1 cellular context compared by ENCODE assay signal in genomic region chr15:83930813-83931212, GRCh38.
TF ChIP-seq lines count a peak whose summit lies in the region.

No MANE protein-coding gene starts in this region.

TF ChIP-seq in HepG2, 621 proteins besides CTCF, POLR2A, EP300 and RAD21 (continued from another document and continues in another):
- TF ChIP-seq THAP9 (CRISPR knock-in tag; IDR thresholded peaks at IDR 0.05; ENCODE audit: borderline replicate concordance) = no peak
- TF ChIP-seq CHD4 (IDR thresholded peaks at IDR 0.05; ENCODE audit: borderline replicate concordance, low read length) = no peak
- peak; percentile 47; the same call in 1 of the 2 replicates for TF ChIP-seq SIX1 (CRISPR knock-in tag; IDR thresholded peaks at IDR 0.05; ENCODE audit: borderline replicate concordance)
- TF ChIP-seq NFE2L2 (IDR thresholded peaks at IDR 0.05; ENCODE audit: low read length) = no peak
- TF ChIP-seq ARID3A (IDR thresholded peaks at IDR 0.05; ENCODE audit: low read depth, low read length) = peak; percentile 89
- TF ChIP-seq DBP (CRISPR knock-in tag; IDR thresholded peaks at IDR 0.05; ENCODE audit: not compliant biosample characterization) = no peak
- no peak for TF ChIP-seq ZMYM2 (CRISPR knock-in tag; IDR thresholded peaks at IDR 0.05)
- TF ChIP-seq MTA3 (CRISPR knock-in tag; IDR thresholded peaks at IDR 0.05) = no peak
- no peak for TF ChIP-seq ZNF543 (CRISPR knock-in tag; IDR thresholded peaks at IDR 0.05)
- TF ChIP-seq ZNF605 (CRISPR knock-in tag; IDR thresholded peaks at IDR 0.05) = no peak
- TF ChIP-seq NBN (conservative IDR thresholded peaks at IDR 0.05) = no peak
- peak; percentile 50; the same call in 1 of the 2 replicates for TF ChIP-seq PATZ1 (CRISPR knock-in tag; IDR thresholded peaks at IDR 0.05)
- no peak for TF ChIP-seq RARG (CRISPR knock-in tag; IDR thresholded peaks at IDR 0.05; ENCODE audit: low read depth)
- no peak for TF ChIP-seq SOX6 (IDR thresholded peaks at IDR 0.05)
- TF ChIP-seq SOX6 (CRISPR knock-in tag; IDR thresholded peaks at IDR 0.05) = peak; percentile 79
- TF ChIP-seq ZNF232 (CRISPR knock-in tag; IDR thresholded peaks at IDR 0.05; ENCODE audit: borderline replicate concordance) = no peak
- TF ChIP-seq PHF5A (CRISPR knock-in tag; IDR thresholded peaks at IDR 0.05; ENCODE audit: low read depth, unreplicated experiment) = no peak
- TF ChIP-seq PCBP1 (IDR thresholded peaks at IDR 0.05; ENCODE audit: borderline replicate concordance, low read depth, low read length) = no peak
- no peak for TF ChIP-seq NCOR1 (IDR thresholded peaks at IDR 0.05; ENCODE audit: borderline replicate concordance, low read length)
- no peak for TF ChIP-seq ZNF7 (CRISPR knock-in tag; IDR thresholded peaks at IDR 0.05)
- TF ChIP-seq ZNF816 (CRISPR knock-in tag; IDR thresholded peaks at IDR 0.05; ENCODE audit: borderline replicate concordance) = no peak; the same call in 1 of the 2 replicates
- peak; percentile 55; the same call in 1 of the 2 replicates for TF ChIP-seq HOXD1 (CRISPR knock-in tag; IDR thresholded peaks at IDR 0.05)
- peak; percentile 96 for TF ChIP-seq HHEX (CRISPR knock-in tag; IDR thresholded peaks at IDR 0.05)
- TF ChIP-seq MLLT10 (CRISPR knock-in tag; IDR thresholded peaks at IDR 0.05) = no peak
- TF ChIP-seq TCF7 (IDR thresholded peaks at IDR 0.05; ENCODE audit: low read depth) = peak; percentile 59
- TF ChIP-seq DNMT1 (CRISPR knock-in tag; IDR thresholded peaks at IDR 0.05) = no peak
- TF ChIP-seq ZBTB2 (CRISPR knock-in tag; IDR thresholded peaks at IDR 0.05; ENCODE audit: low read depth) = no peak
- no peak for TF ChIP-seq UBTF (CRISPR knock-in tag; IDR thresholded peaks at IDR 0.05)
- no peak for TF ChIP-seq ZNF260 (CRISPR knock-in tag; IDR thresholded peaks at IDR 0.05; ENCODE audit: borderline replicate concordance, low read depth)
- TF ChIP-seq ZFP82 (CRISPR knock-in tag; IDR thresholded peaks at IDR 0.05; ENCODE audit: borderline replicate concordance) = no peak
- TF ChIP-seq ZBTB8A (CRISPR knock-in tag; IDR thresholded peaks at IDR 0.05; ENCODE audit: borderline replicate concordance, low read depth) = no peak
- TF ChIP-seq MBNL3 (CRISPR knock-in tag; conservative IDR thresholded peaks at IDR 0.05) = no peak
- no peak for TF ChIP-seq ZNF570 (CRISPR knock-in tag; IDR thresholded peaks at IDR 0.05; ENCODE audit: borderline replicate concordance)
- no peak for TF ChIP-seq ZNF556 (CRISPR knock-in tag; IDR thresholded peaks at IDR 0.05; ENCODE audit: borderline replicate concordance)
- TF ChIP-seq CREM (IDR thresholded peaks at IDR 0.05) = peak; percentile 39
- TF ChIP-seq CREM (CRISPR knock-in tag; IDR thresholded peaks at IDR 0.05) = no peak
- no peak for TF ChIP-seq ZNF800 (CRISPR knock-in tag; IDR thresholded peaks at IDR 0.05)
- TF ChIP-seq MTA1 (CRISPR knock-in tag; IDR thresholded peaks at IDR 0.05; ENCODE audit: borderline replicate concordance) = no peak
- TF ChIP-seq ZFP36 (IDR thresholded peaks at IDR 0.05; ENCODE audit: borderline replicate concordance, low read depth, low read length, partially characterized antibody) = peak; percentile 17
- TF ChIP-seq ZSCAN21 (CRISPR knock-in tag; IDR thresholded peaks at IDR 0.05; ENCODE audit: borderline replicate concordance) = no peak
- TF ChIP-seq ZNF546 (CRISPR knock-in tag; conservative IDR thresholded peaks at IDR 0.05) = no peak
- no peak for TF ChIP-seq MLXIP (CRISPR knock-in tag; IDR thresholded peaks at IDR 0.05; ENCODE audit: borderline replicate concordance)
- TF ChIP-seq TFE3 (CRISPR knock-in tag; IDR thresholded peaks at IDR 0.05) = 0 out of 2 replicates have a peak, but pooled peaks have one; percentile 30
- TF ChIP-seq ZNF776 (CRISPR knock-in tag; IDR thresholded peaks at IDR 0.05) = no peak
- TF ChIP-seq ZGPAT (CRISPR knock-in tag; IDR thresholded peaks at IDR 0.05) = peak; percentile 62
- TF ChIP-seq SALL1 (CRISPR knock-in tag; IDR thresholded peaks at IDR 0.05) = peak; percentile 22; the same call in 1 of the 2 replicates
